Comparison of ENCODE assay signal across 14 cellular contexts in genomic region chr22:26481112-26481693, GRCh38. TPM values are rescaled to one million over a fixed set of nuclear protein-coding genes. Genes with fewer than 3 reads are reported as not detected.
DNase-seq lines count a peak whose midpoint lies in the region; ATAC-seq and TF ChIP-seq lines count a peak whose summit lies in the region.
"Had no signal": no experiment of that assay in that cellular context is flagged by ENCODE, and none has a peak within 500 bp of the region (broad histone marks: within the 10 kb centered on the region; RNA-seq: fewer than 3 reads in every experiment).

No MANE protein-coding gene starts in this region.

- H3K4me2 ChIP-seq in OCI-LY3 (ENCODE audit: low read length), result peak overlapping the region; percentile 92

- H3K4me3 ChIP-seq in OCI-LY3 (ENCODE audit: low read length), result peak overlapping the region; percentile 87
- peak overlapping the region; percentile 50 for H3K4me3 ChIP-seq in endodermal cell (ENCODE audit: low read length)
- H3K4me3 ChIP-seq in upper lobe of left lung, result no peak overlapping the region
- H3K4me3 ChIP-seq: gastrocnemius medialis, vagina had no signal

- 0 out of 2 replicates have a peak, but pooled peaks cover 4% of the 10 kb centered on the region for H4K20me1 ChIP-seq in OCI-LY3 (ENCODE audit: insufficient read depth, low read length)

- H3K4me1 ChIP-seq in OCI-LY3 (ENCODE audit: low read length) (peaks cover 53% of the 10 kb centered on the region), endodermal cell (ENCODE audit: control insufficient read depth, insufficient read depth, low read length) (peaks cover 3% of the 10 kb centered on the region), upper lobe of left lung (peaks cover 49 to 69% (median 56%) of the 10 kb centered on the region in 4 donors)

- H3K27ac ChIP-seq in OCI-LY3 (ENCODE audit: low read length) (peak overlapping the region; percentile 65), endodermal cell (ENCODE audit: low read depth, low read length) (no peak overlapping the region), upper lobe of left lung (no peak overlapping the region)
- H3K27ac ChIP-seq: vagina had no signal

- no peaks in the 10 kb centered on the region for H3K27me3 ChIP-seq in OCI-LY3 (ENCODE audit: low read depth, low read length)
- no peaks in the 10 kb centered on the region for H3K27me3 ChIP-seq in endodermal cell (ENCODE audit: control insufficient read depth, insufficient read depth, low read length, poor library complexity, severe bottlenecking)
- no peaks in the 10 kb centered on the region for H3K27me3 ChIP-seq in upper lobe of left lung
- H3K27me3 ChIP-seq: gastrocnemius medialis, vagina had no signal

- WGBS in endodermal cell (ENCODE audit: insufficient coverage in 1 of 2, insufficient read length in 1 of 2), 2 experiments, result 85 to 89% methylated on average over 3 to 6 of the region's 6 CpGs
- WGBS in upper lobe of left lung, 2 donors, result 69 to 83% methylated on average over 6 of the region's 6 CpGs

- H3K79me2 ChIP-seq in OCI-LY3 (ENCODE audit: low read length), result peaks cover 64% of the 10 kb centered on the region

- TF ChIP-seq CTCF in OCI-LY3 (IDR thresholded peaks at IDR 0.05; ENCODE audit: low read depth, low read length) (no peak), endodermal cell (conservative IDR thresholded peaks at IDR 0.05) (no peak), upper lobe of left lung (IDR thresholded peaks at IDR 0.05) (no peak)

- H3K27me3 Mint-ChIP-seq in activated CD4-positive, alpha-beta T cell treated with anti-CD3 and anti-CD28 coated beads, Interleukin-2, amount 10 ng/mL, durations not matched to agents 7 days and 5 days, result no peaks in the 10 kb centered on the region
- no peaks in the 10 kb centered on the region for H3K27me3 Mint-ChIP-seq in endodermal cell (ENCODE audit: insufficient read depth)

- peaks cover 82% of the 10 kb centered on the region for H3K4me1 Mint-ChIP-seq in activated CD4-positive, alpha-beta T cell treated with anti-CD3 and anti-CD28 coated beads, Interleukin-2, amount 10 ng/mL, durations not matched to agents 7 days and 5 days
- peaks cover 37% of the 10 kb centered on the region for H3K4me1 Mint-ChIP-seq in endodermal cell
- H3K4me1 Mint-ChIP-seq in stimulated activated effector memory CD8-positive, alpha-beta T cell treated with anti-CD3 and anti-CD28 coated beads, Interleukin-12 subunit alpha, Interleukin-12 subunit beta, amount 100 ng/mL, for 72 hours, result peaks cover 84% of the 10 kb centered on the region

- H3K36me3 ChIP-seq in OCI-LY3 (replicated peaks; ENCODE audit: low read depth, low read length) (peaks cover 28% of the 10 kb centered on the region), endodermal cell (ENCODE audit: control insufficient read depth, insufficient read depth, low read length) (peaks cover 26% of the 10 kb centered on the region), upper lobe of left lung (peaks cover 1 to 27% (median 3%) of the 10 kb centered on the region in 4 donors)

- ATAC-seq in stimulated activated effector memory CD8-positive, alpha-beta T cell treated with anti-CD3 and anti-CD28 coated beads, Interleukin-12 subunit alpha, Interleukin-12 subunit beta, amount 100 ng/mL, for 72 hours, result no peak
- no peak for ATAC-seq in upper lobe of left lung (ENCODE audit: low FRiP score in 2 of 2)
- ATAC-seq: gastrocnemius medialis, left ventricle myocardium superior had no signal

- H2AFZ ChIP-seq in OCI-LY3 (ENCODE audit: low read depth, low read length), result no peak overlapping the region

- peak overlapping the region; percentile 6 for H3K4me3 Mint-ChIP-seq in activated CD4-positive, alpha-beta T cell treated with anti-CD3 and anti-CD28 coated beads, Interleukin-2, amount 10 ng/mL, durations not matched to agents 7 days and 5 days
- H3K4me3 Mint-ChIP-seq in endodermal cell, result no peak overlapping the region
- H3K4me3 Mint-ChIP-seq in stimulated activated effector memory CD8-positive, alpha-beta T cell treated with anti-CD3 and anti-CD28 coated beads, Interleukin-12 subunit alpha, Interleukin-12 subunit beta, amount 100 ng/mL, for 72 hours, result peak overlapping the region; percentile 96

- POLR2A ChIA-PET in activated CD4-positive, alpha-beta T cell treated with anti-CD3 and anti-CD28 coated beads, Interleukin-2, amount 10 ng/mL, durations not matched to agents 7 days and 5 days (lab: Charles Lee), result no interaction called here

- H3K9me3 ChIP-seq in OCI-LY3 (ENCODE audit: insufficient read depth, low read length) (no peaks in the 10 kb centered on the region), endodermal cell (ENCODE audit: control insufficient read depth, low read length) (no peaks in the 10 kb centered on the region), upper lobe of left lung (no peaks in the 10 kb centered on the region)
- H3K9me3 ChIP-seq: gastrocnemius medialis, vagina had no signal

- no peak for DNase-seq in activated CD4-positive, alpha-beta T cell treated with anti-CD3 and anti-CD28 coated beads, Interleukin-2, amount 10 ng/mL, durations not matched to agents 7 days and 5 days
- no peak for DNase-seq in activated CD4-positive, alpha-beta T cell treated with anti-CD3 and anti-CD28 coated beads for 48 hours
- DNase-seq in endodermal cell (no peak), HuH-7 (ENCODE audit: low spot score) (no peak), retina (no peak), upper lobe of left lung (no peak)
- DNase-seq in stimulated activated effector memory CD8-positive, alpha-beta T cell treated with anti-CD3 and anti-CD28 coated beads, Interleukin-12 subunit alpha, Interleukin-12 subunit beta, amount 100 ng/mL, for 72 hours (ENCODE audit: low spot score in 2 of 2), result no peak
- DNase-seq: gastrocnemius medialis, H7, left ventricle myocardium superior, NCI-H345, SW 1271 had no signal

- H3K9me3 Mint-ChIP-seq in activated CD4-positive, alpha-beta T cell treated with anti-CD3 and anti-CD28 coated beads, Interleukin-2, amount 10 ng/mL, durations not matched to agents 7 days and 5 days, result no peaks in the 10 kb centered on the region
- no peaks in the 10 kb centered on the region for H3K9me3 Mint-ChIP-seq in endodermal cell
- no peaks in the 10 kb centered on the region for H3K9me3 Mint-ChIP-seq in stimulated activated effector memory CD8-positive, alpha-beta T cell treated with anti-CD3 and anti-CD28 coated beads, Interleukin-12 subunit alpha, Interleukin-12 subunit beta, amount 100 ng/mL, for 72 hours

- no peak for TF ChIP-seq POLR2A in upper lobe of left lung (IDR thresholded peaks at IDR 0.05)

- H3K36me3 Mint-ChIP-seq in activated CD4-positive, alpha-beta T cell treated with anti-CD3 and anti-CD28 coated beads, Interleukin-2, amount 10 ng/mL, durations not matched to agents 7 days and 5 days (ENCODE audit: low read depth), result peaks cover 24% of the 10 kb centered on the region
- H3K36me3 Mint-ChIP-seq in endodermal cell (ENCODE audit: low read depth), result peaks cover 29% of the 10 kb centered on the region
- H3K36me3 Mint-ChIP-seq in stimulated activated effector memory CD8-positive, alpha-beta T cell treated with anti-CD3 and anti-CD28 coated beads, Interleukin-12 subunit alpha, Interleukin-12 subunit beta, amount 100 ng/mL, for 72 hours, result peaks cover 55% of the 10 kb centered on the region

- H3K9ac ChIP-seq in OCI-LY3 (ENCODE audit: low read length), result peak overlapping the region; percentile 13; the same call in 1 of the 2 replicates
- H3K9ac ChIP-seq in endodermal cell (ENCODE audit: extremely low read depth, low read length, poor library complexity, severe bottlenecking), result no peak overlapping the region

- peak overlapping the region; percentile 97 for H3K27ac Mint-ChIP-seq in activated CD4-positive, alpha-beta T cell treated with anti-CD3 and anti-CD28 coated beads, Interleukin-2, amount 10 ng/mL, durations not matched to agents 7 days and 5 days
- no peak overlapping the region for H3K27ac Mint-ChIP-seq in endodermal cell
- peak overlapping the region; percentile 98 for H3K27ac Mint-ChIP-seq in stimulated activated effector memory CD8-positive, alpha-beta T cell treated with anti-CD3 and anti-CD28 coated beads, Interleukin-12 subunit alpha, Interleukin-12 subunit beta, amount 100 ng/mL, for 72 hours

- TF ChIP-seq EP300 in upper lobe of left lung (IDR thresholded peaks at IDR 0.05), result no peak

- CTCF ChIA-PET in activated CD4-positive, alpha-beta T cell treated with anti-CD3 and anti-CD28 coated beads, Interleukin-2, amount 10 ng/mL, durations not matched to agents 7 days and 5 days (lab: Charles Lee), result interaction anchor here (0.7 to 4.5 kb wide), 7 partner anchors 8 to 193 kb away, joined by 3 to 23 read pairs (median 3); no protein-coding TSS in a partner anchor

RNA-seq across cellular contexts. Expression of gene HPS4, which starts 2.4 kb away (rescaled TPM):
- total RNA-seq in activated CD4-positive, alpha-beta T cell treated with anti-CD3 and anti-CD28 coated beads, Interleukin-2, amount 10 ng/mL, durations not matched to agents 7 days and 5 days, result 10 to 100 TPM; 32.0 to 35.3 TPM
- 10 to 100 TPM; 41.7 to 57.6 TPM for total RNA-seq in endodermal cell
- 45.7 TPM for polyA plus RNA-seq in endodermal cell (2013, experiment 1 of 2)
- polyA plus RNA-seq in endodermal cell (2013, experiment 2 of 2), result 41.7 TPM
- total RNA-seq in upper lobe of left lung, result 10 to 100 TPM; 22.5 to 93.2 (median 34.2) TPM

RNA-seq across cellular contexts. Expression of gene SRRD, which starts 2.5 kb away (rescaled TPM):
- 10 to 100 TPM; 17.9 to 19.1 TPM for total RNA-seq in activated CD4-positive, alpha-beta T cell treated with anti-CD3 and anti-CD28 coated beads, Interleukin-2, amount 10 ng/mL, durations not matched to agents 7 days and 5 days
- 10 to 100 TPM; 27.4 to 30.0 TPM for total RNA-seq in endodermal cell
- 26.7 TPM for polyA plus RNA-seq in endodermal cell (2013, experiment 1 of 2)
- polyA plus RNA-seq in endodermal cell (2013, experiment 2 of 2), result 25.2 TPM
- total RNA-seq in upper lobe of left lung, result 10 to 100 TPM in 3 of 6 donors, 1 to 10 TPM in 3; 6.2 to 25.9 (median 11.3) TPM

RNA-seq across cellular contexts. Expression of gene TFIP11, which starts 31.1 kb away (rescaled TPM):
- total RNA-seq in activated CD4-positive, alpha-beta T cell treated with anti-CD3 and anti-CD28 coated beads, Interleukin-2, amount 10 ng/mL, durations not matched to agents 7 days and 5 days, result 10 to 100 TPM; 52.5 to 58.5 TPM
- total RNA-seq in endodermal cell (10 to 100 TPM; 28.4 to 28.9 TPM), upper lobe of left lung (10 to 100 TPM; 26.3 to 37.7 (median 32.6) TPM)
- 21.4 TPM for polyA plus RNA-seq in endodermal cell (2013, experiment 1 of 2)
- 23.5 TPM for polyA plus RNA-seq in endodermal cell (2013, experiment 2 of 2)

RNA-seq across cellular contexts. Expression of gene ASPHD2, which starts 52.1 kb away (rescaled TPM):
- total RNA-seq in activated CD4-positive, alpha-beta T cell treated with anti-CD3 and anti-CD28 coated beads, Interleukin-2, amount 10 ng/mL, durations not matched to agents 7 days and 5 days, result 1 to 10 TPM; 8.5 to 8.8 TPM
- 1 to 10 TPM; 6.0 to 7.3 TPM for total RNA-seq in endodermal cell
- 13.9 TPM for polyA plus RNA-seq in endodermal cell (2013, experiment 1 of 2)
- 12.9 TPM for polyA plus RNA-seq in endodermal cell (2013, experiment 2 of 2)
- 1 to 10 TPM in 4 of 6 donors, under 1 TPM in 2; 0.33 to 2.1 (median 1.1) TPM for total RNA-seq in upper lobe of left lung

Comparison
In these comparisons a context has a peak if more than half of its experiments do, and no peak if none do; other contexts are left out.
1. H3K4me3 ChIP-seq: peak in OCI-LY3 (single experiment) and endodermal cell (single experiment); none in upper lobe of left lung (0 of 4).